8 cellular contexts compared by ENCODE assay signal in genomic region chr3:132416807-132417694, GRCh38. TPM values are rescaled to one million over a fixed set of nuclear protein-coding genes. Genes with fewer than 3 reads are reported as not detected.
DNase-seq lines count a peak whose midpoint lies in the region; ATAC-seq and TF ChIP-seq lines count a peak whose summit lies in the region.

Gene DNAJC13 (plus strand): TSS chr3:132417502. CDS start chr3:132434551, 17,049 bp downstream.

- POLR2A ChIA-PET in GM10248 (lab: Yijun Ruan, JAX), result no interaction called here

- no peaks in the 10 kb centered on the region for H3K27me3 Mint-ChIP-seq in activated naive CD4-positive, alpha-beta T cell treated with anti-CD3 and anti-CD28 coated beads, Interleukin-2, amount 50 U/mL, for 24 hours

- peak in 1 of 2 donors; percentile 48 for TF ChIP-seq POLR2A in suprapubic skin (IDR thresholded peaks at IDR 0.05)

- no peaks in the 10 kb centered on the region for H3K9me3 ChIP-seq in suprapubic skin

- peaks cover 23% of the 10 kb centered on the region for H3K4me1 ChIP-seq in suprapubic skin

- peak; percentile 93 for DNase-seq in GM10248 (ENCODE audit: extremely low spot score)
- peak; percentile 95 for DNase-seq in NCI-H1092 (lab: John Stamatoyannopoulos, UW)
- DNase-seq in glomerular visceral epithelial cell (ENCODE audit: extremely low spot score), result peak; percentile 94
- DNase-seq in occipital lobe (lab: John Stamatoyannopoulos, UW), result peak; percentile 88
- peak; percentile 96 to 97 for DNase-seq in suprapubic skin (ENCODE audit: low spot score in 2 of 2)

- peaks cover 30% of the 10 kb centered on the region for H3K4me1 Mint-ChIP-seq in activated naive CD4-positive, alpha-beta T cell treated with anti-CD3 and anti-CD28 coated beads, Interleukin-2, amount 50 U/mL, for 24 hours

- peaks cover 3% of the 10 kb centered on the region for H3K36me3 Mint-ChIP-seq in activated naive CD4-positive, alpha-beta T cell treated with anti-CD3 and anti-CD28 coated beads, Interleukin-2, amount 50 U/mL, for 24 hours

- no peak for TF ChIP-seq EP300 in suprapubic skin (IDR thresholded peaks at IDR 0.05)

- CTCF ChIA-PET in GM10248 (lab: Yijun Ruan, JAX), result interaction anchor here (0.9 to 1.3 kb wide), 3 partner anchors 9 to 75 kb away, joined by 3 read pairs; no protein-coding TSS in a partner anchor

- WGBS in suprapubic skin, result 2% methylated on average over 27 of the region's 63 CpGs

- H3K4me3 Mint-ChIP-seq in activated naive CD4-positive, alpha-beta T cell treated with anti-CD3 and anti-CD28 coated beads, Interleukin-2, amount 50 U/mL, for 24 hours, result peak within 1 kb of the TSS; percentile 98

- peak within 1 kb of the TSS; percentile 91 for H3K27ac ChIP-seq in suprapubic skin

- H3K27me3 ChIP-seq in suprapubic skin, result no peaks in the 10 kb centered on the region

- H3K9me3 Mint-ChIP-seq in activated naive CD4-positive, alpha-beta T cell treated with anti-CD3 and anti-CD28 coated beads, Interleukin-2, amount 50 U/mL, for 24 hours, result no peaks in the 10 kb centered on the region

- H3K4me3 ChIP-seq in suprapubic skin, result peak within 1 kb of the TSS; percentile 90

- H3K27ac Mint-ChIP-seq in activated naive CD4-positive, alpha-beta T cell treated with anti-CD3 and anti-CD28 coated beads, Interleukin-2, amount 50 U/mL, for 24 hours, result peak within 1 kb of the TSS; percentile 94

- TF ChIP-seq CTCF in GM10248 (IDR thresholded peaks at IDR 0.05; ENCODE audit: control extremely low read depth, extremely low read depth, low read depth, missing control alignments), result no peak
- no peak for TF ChIP-seq CTCF in suprapubic skin (IDR thresholded peaks at IDR 0.05)

- H3K36me3 ChIP-seq in suprapubic skin, result no peaks in the 10 kb centered on the region

- ATAC-seq in HG02610 (IDR thresholded peaks at IDR 0.05; ENCODE audit: unreplicated experiment) (peak; percentile 91), SK-N-SH treated with all-trans-retinoic acid at 6 μM for 48 hours (peak; percentile 94)

TF ChIP-seq in SK-N-SH treated with all-trans-retinoic acid at 6 μM for 48 hours, 23 proteins besides CTCF, POLR2A, EP300 and RAD21:
- no peak for TF ChIP-seq RARB (CRISPR knock-in tag; IDR thresholded peaks at IDR 0.05)
- no peak for TF ChIP-seq PPARA (CRISPR knock-in tag; IDR thresholded peaks at IDR 0.05; ENCODE audit: borderline replicate concordance)
- no peak for TF ChIP-seq POU6F1 (CRISPR knock-in tag; IDR thresholded peaks at IDR 0.05; ENCODE audit: borderline replicate concordance, low read depth)
- no peak for TF ChIP-seq ZNF8 (CRISPR knock-in tag; IDR thresholded peaks at IDR 0.05)
- TF ChIP-seq TCF4 (CRISPR knock-in tag; IDR thresholded peaks at IDR 0.05; ENCODE audit: borderline replicate concordance), result no peak
- no peak for TF ChIP-seq ZFP30 (CRISPR knock-in tag; IDR thresholded peaks at IDR 0.05)
- TF ChIP-seq ZNF70 (CRISPR knock-in tag; IDR thresholded peaks at IDR 0.05), result no peak
- TF ChIP-seq PATZ1 (CRISPR knock-in tag; IDR thresholded peaks at IDR 0.05; ENCODE audit: borderline replicate concordance), result no peak
- no peak for TF ChIP-seq ZFP3 (CRISPR knock-in tag; IDR thresholded peaks at IDR 0.05)
- no peak for TF ChIP-seq GLIS3 (CRISPR knock-in tag; IDR thresholded peaks at IDR 0.05)
- TF ChIP-seq CSRNP3 (CRISPR knock-in tag; IDR thresholded peaks at IDR 0.05), result no peak
- no peak for TF ChIP-seq ZNF565 (CRISPR knock-in tag; conservative IDR thresholded peaks at IDR 0.05; ENCODE audit: low read depth)
- TF ChIP-seq SNAI2 (CRISPR knock-in tag; IDR thresholded peaks at IDR 0.05), result no peak
- no peak for TF ChIP-seq CSDC2 (CRISPR knock-in tag; IDR thresholded peaks at IDR 0.05)
- no peak for TF ChIP-seq OSR1 (CRISPR knock-in tag; IDR thresholded peaks at IDR 0.05)

RNA-seq across cellular contexts. Expression of gene DNAJC13, which starts in this region (rescaled TPM):
- total RNA-seq in occipital lobe (80.2 TPM), suprapubic skin (10 to 100 TPM; 20.6 to 52.6 (median 39.7) TPM)

Comparison
In these comparisons a context has a peak if more than half of its experiments do, and no peak if none do; other contexts are left out.
1. Peak in every context shown above with its lines: DNase-seq, ATAC-seq, H3K4me3 ChIP-seq and H3K27ac ChIP-seq.